Comparison of ENCODE assay signal across 17 cellular contexts in genomic region chr4:175807596-175807995, GRCh38. TPM values are rescaled to one million over a fixed set of nuclear protein-coding genes. Genes with fewer than 3 reads are reported as not detected.
"Had no signal": no experiment of that assay in that cellular context is flagged by ENCODE, and none has a peak within 500 bp of the region (broad histone marks: within the 10 kb centered on the region; RNA-seq: fewer than 3 reads in every experiment).

No MANE protein-coding gene starts in this region.

- DNase-seq: activated CD4-positive, alpha-beta T cell treated with anti-CD3 and anti-CD28 coated beads, Interleukin-2, amount 50 U/mL, for 1 hour; activated CD4-positive, CD25-positive, alpha-beta regulatory T cell; activated T-cell treated with anti-CD3 and anti-CD28 coated beads, Interleukin-2, amount 50 U/mL, for 1 hour; heart left ventricle; islet precursor cell; mammary epithelial cell; naive thymus-derived CD4-positive, alpha-beta T cell; retina; stimulated activated CD4-positive, alpha-beta T cell treated with anti-CD3 and anti-CD28 coated beads, Interleukin-15, amount 100 ng/mL, for 24 hours; stimulated activated CD4-positive, alpha-beta T cell treated with anti-CD3 and anti-CD28 coated beads, Interleukin-4, amount 100 ng/mL, for 24 hours; stimulated activated naive CD8-positive, alpha-beta T cell treated with anti-CD3 and anti-CD28 coated beads, Interleukin-15, amount 100 ng/mL, for 72 hours; uterus had no signal

- H3K27ac ChIP-seq: esophagus muscularis mucosa, heart left ventricle, neutrophil, thoracic aorta, uterus had no signal

- H3K4me3 ChIP-seq: esophagus muscularis mucosa, heart left ventricle, thoracic aorta, uterus had no signal

- H3K9me3 ChIP-seq: esophagus muscularis mucosa, heart left ventricle, neutrophil, thoracic aorta, uterus had no signal

- ATAC-seq: heart left ventricle; left lobe of liver; naive thymus-derived CD4-positive, alpha-beta T cell; stimulated activated naive CD8-positive, alpha-beta T cell treated with anti-CD3 and anti-CD28 coated beads, Interleukin-15, amount 100 ng/mL, for 72 hours had no signal

- H3K27me3 ChIP-seq: esophagus muscularis mucosa, heart left ventricle, neutrophil, uterus had no signal

- H3K36me3 ChIP-seq: esophagus muscularis mucosa, heart left ventricle, neutrophil, thoracic aorta, uterus had no signal

- H3K4me1 ChIP-seq: heart left ventricle, uterus had no signal

RNA-seq across cellular contexts. Expression of gene GPM6A, which starts 4.5 kb away (rescaled TPM):
- total RNA-seq: fibroblast of villous mesenchyme; mammary epithelial cell; naive thymus-derived CD4-positive, alpha-beta T cell had no signal
- polyA plus RNA-seq: mammary epithelial cell; naive thymus-derived CD4-positive, alpha-beta T cell had no signal
